In the genomic region with DNA sequence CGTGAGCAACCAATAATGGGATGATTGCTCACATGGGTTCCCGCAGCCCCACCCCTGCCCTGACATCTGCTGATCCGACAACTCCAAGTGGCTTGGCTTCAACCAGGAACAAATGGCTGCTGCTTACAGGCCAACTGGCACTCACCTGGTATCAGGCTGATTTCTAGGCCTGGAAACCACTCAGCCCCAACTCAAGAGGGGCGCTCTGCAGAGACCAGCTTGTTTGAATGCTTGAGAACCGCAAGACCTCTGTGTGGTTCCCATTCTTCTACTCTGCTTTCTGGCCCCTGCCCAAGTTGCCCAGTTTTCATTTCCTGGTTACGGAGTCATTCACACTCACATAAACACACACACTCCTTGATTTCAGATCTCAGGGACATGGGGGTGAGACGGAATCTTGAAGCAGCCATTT, we compare ENCODE assay signal across 17 cellular contexts. TPM values are rescaled to one million over a fixed set of nuclear protein-coding genes. Genes with fewer than 3 reads are reported as not detected.
A peak's percentile ranks its signal among the peaks of the same experiment; 100 is the strongest.
DNase-seq lines count a peak whose midpoint lies in the region; ATAC-seq, FAIRE-seq and TF ChIP-seq lines count a peak whose summit lies in the region.
"Had no signal": no experiment of that assay in that cellular context is flagged by ENCODE, and none has a peak within 500 bp of the region (broad histone marks: within the 10 kb centered on the region; RNA-seq: fewer than 3 reads in every experiment).

No MANE protein-coding gene starts in this region.

- ATAC-seq in gastrocnemius medialis: peak in 1 of 2 donors; percentile 14
- ATAC-seq in GM21526 (IDR thresholded peaks at IDR 0.05; ENCODE audit: low FRiP score, unreplicated experiment): no peak

- intact Hi-C loops in endothelial cell of umbilical vein (cut with micrococcal nuclease) (no loop called here), gastrocnemius medialis (cut with DNase I; ENCODE audit: low total_unique reads) (loop anchor here (10.0 kb wide), 1 partner anchor 357 kb away; no protein-coding TSS in a partner anchor)

- H3K4me3 ChIP-seq in endothelial cell of umbilical vein (replicated peaks in 1 of 3; ENCODE audit: insufficient read depth in 1 of 3, low read depth in 1 of 3, low read length in 3 of 3) (no peak overlapping the region), gastrocnemius medialis (no peak overlapping the region)
- H3K4me3 ChIP-seq: transverse colon had no signal

- CTCF ChIA-PET in endothelial cell of umbilical vein (lab: Charles Lee): interaction anchor here (1.9 kb wide), 1 partner anchor 358 kb away, joined by 4 read pairs; no protein-coding TSS in a partner anchor

- no peak overlapping the region for H3K4me2 ChIP-seq in endothelial cell of umbilical vein (ENCODE audit: insufficient read depth, low read length)

- H3K27me3 ChIP-seq in endothelial cell of umbilical vein (ENCODE audit: control insufficient read depth in 2 of 2, insufficient read depth in 2 of 2, low read length in 2 of 2): no peaks in the 10 kb centered on the region
- no peaks in the 10 kb centered on the region for H3K27me3 ChIP-seq in gastrocnemius medialis
- H3K27me3 ChIP-seq: transverse colon had no signal

- peak; percentile 9 for DNase-seq in DMS53 (lab: John Stamatoyannopoulos, UW)
- DNase-seq in DMS53 treated with DMSO at 0.1 percent for 48 hours (lab: John Stamatoyannopoulos, UW; ENCODE audit: unreplicated experiment): no peak
- peak; percentile 97 for DNase-seq in NCI-H345 (lab: John Stamatoyannopoulos, UW)
- peak; percentile 13 for DNase-seq in endothelial cell of umbilical vein (ENCODE audit: low read depth, low spot score)
- peak; percentile 74 to 83 for DNase-seq in gastrocnemius medialis
- DNase-seq in T1000 (lab: John Stamatoyannopoulos, UW): no peak
- no peak for DNase-seq in GOT3 (lab: John Stamatoyannopoulos, UW)
- DNase-seq: activated CD4-positive, alpha-beta T cell treated with anti-CD3 and anti-CD28 coated beads, Interleukin-2, amount 50 U/mL, for 4 hours; KG1; NCI-H2227 treated with DMSO at 0.1 percent for 48 hours; occipital lobe; stimulated activated CD4-positive, alpha-beta T cell treated with anti-CD3 and anti-CD28 coated beads, Interleukin-15, amount 100 ng/mL, for 24 hours; transverse colon had no signal

- H3K36me3 ChIP-seq in endothelial cell of umbilical vein (ENCODE audit: control insufficient read depth in 2 of 2, extremely low read depth in 1 of 2, insufficient read depth in 2 of 2, low read length in 2 of 2) (no peaks in the 10 kb centered on the region), gastrocnemius medialis (no peaks in the 10 kb centered on the region)
- H3K36me3 ChIP-seq: transverse colon had no signal

- no peaks in the 10 kb centered on the region for H3K79me2 ChIP-seq in endothelial cell of umbilical vein (ENCODE audit: control insufficient read depth, insufficient read depth, low read length)

- FAIRE-seq in endothelial cell of umbilical vein (lab: Jason Lieb, UNC): no peak

- H3K4me1 ChIP-seq in endothelial cell of umbilical vein (ENCODE audit: control insufficient read depth, extremely low read depth, insufficient read depth, low read length): no peaks in the 10 kb centered on the region
- H3K4me1 ChIP-seq in gastrocnemius medialis: peaks cover 53 to 62% of the 10 kb centered on the region in 2 donors
- H3K4me1 ChIP-seq: transverse colon had no signal

- no peak overlapping the region for H3K9ac ChIP-seq in endothelial cell of umbilical vein (replicated peaks; ENCODE audit: extremely low read depth, insufficient read depth, low read length)

- H3K9me3 ChIP-seq in endothelial cell of umbilical vein (replicated peaks; ENCODE audit: control insufficient read depth, insufficient read depth, low read length) (no peaks in the 10 kb centered on the region), gastrocnemius medialis (no peaks in the 10 kb centered on the region)
- H3K9me3 ChIP-seq: transverse colon had no signal

- in situ Hi-C loops in gastrocnemius medialis (cut with MboI; ENCODE audit: low sequenced_read_pairs in 4 of 4): loop anchor here in 1 of 4 donors (10.0 kb wide), 1 partner anchor 77 kb away; no protein-coding TSS in a partner anchor

- BruUV-seq in endothelial cell of umbilical vein (replicated peaks; lab: Mats Ljungman, UMichigan): no TSS peak

- no peak overlapping the region for H2AFZ ChIP-seq in endothelial cell of umbilical vein (ENCODE audit: low read depth, low read length)

- POLR2A ChIA-PET in endothelial cell of umbilical vein (lab: Charles Lee): no interaction called here

- no peak for TF ChIP-seq POLR2A in endothelial cell of umbilical vein (IDR thresholded peaks at IDR 0.05; ENCODE audit: low read depth, low read length)
- TF ChIP-seq POLR2A in gastrocnemius medialis (IDR thresholded peaks at IDR 0.05): no peak

- H4K20me1 ChIP-seq in endothelial cell of umbilical vein (replicated peaks; ENCODE audit: control insufficient read depth, extremely low read depth, insufficient read depth, low read length): no peaks in the 10 kb centered on the region

- H3K27ac ChIP-seq in endothelial cell of umbilical vein (ENCODE audit: insufficient read depth, low read depth, low read length): no peak overlapping the region
- peak overlapping the region; percentile 78 to 98 (median 86) for H3K27ac ChIP-seq in gastrocnemius medialis
- H3K27ac ChIP-seq: transverse colon had no signal

- dilution Hi-C loops in endothelial cell of umbilical vein (cut with MboI; ENCODE audit: extremely low pct_ligation_motif_present, low sequenced_read_pairs): no loop called here

- no peak for TF ChIP-seq CTCF in endothelial cell of umbilical vein (IDR thresholded peaks at IDR 0.05; ENCODE audit: extremely low read depth in 1 of 2, insufficient read depth in 1 of 2, low read depth in 1 of 2, low read length in 2 of 2)
- TF ChIP-seq CTCF in gastrocnemius medialis (IDR thresholded peaks at IDR 0.05 in 4 of 5, conservative IDR thresholded peaks at IDR 0.05 in 1 of 5): no peak

- H3K9me1 ChIP-seq in endothelial cell of umbilical vein (replicated peaks; ENCODE audit: control insufficient read depth, extremely low read depth, insufficient read depth, low read length): no peaks in the 10 kb centered on the region

TF ChIP-seq in endothelial cell of umbilical vein, 7 proteins besides CTCF, POLR2A, EP300 and RAD21:
- TF ChIP-seq, protein P1, sequence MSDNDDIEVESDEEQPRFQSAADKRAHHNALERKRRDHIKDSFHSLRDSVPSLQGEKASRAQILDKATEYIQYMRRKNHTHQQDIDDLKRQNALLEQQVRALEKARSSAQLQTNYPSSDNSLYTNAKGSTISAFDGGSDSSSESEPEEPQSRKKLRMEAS (IDR thresholded peaks at IDR 0.05; ENCODE audit: insufficient read depth, insufficient read length): no peak
- TF ChIP-seq JUN (IDR thresholded peaks at IDR 0.05; ENCODE audit: borderline replicate concordance, insufficient read depth, insufficient read length, low read depth): no peak
- TF ChIP-seq POLR2AphosphoS5 (IDR thresholded peaks at IDR 0.05; ENCODE audit: insufficient read depth, low read depth, low read length): no peak
TF ChIP-seq in endothelial cell of umbilical vein: peak in this region for 0.

RNA-seq across cellular contexts. Expression of a gene that starts 52.0 kb away (rescaled TPM):
- total RNA-seq in endothelial cell of umbilical vein: not detected in 2 replicates
- not detected in 2 replicates for polyA plus RNA-seq in endothelial cell of umbilical vein
- polyA plus RNA-seq in endothelial cell of umbilical vein (2011; cell fraction: cytosol; rRNA removed): not detected in 2 replicates
- not detected in 2 replicates for polyA plus RNA-seq in endothelial cell of umbilical vein (2011; cell fraction: nucleus; rRNA removed)
- not detected in 2 replicates for polyA plus RNA-seq in endothelial cell of umbilical vein (2012)
- not detected in 2 replicates for polyA minus RNA-seq in endothelial cell of umbilical vein
- not detected for polyA minus RNA-seq in endothelial cell of umbilical vein (2011; cell fraction: cytosol; rRNA and poly(A)+ RNA removed)
- polyA minus RNA-seq in endothelial cell of umbilical vein (2011; cell fraction: nucleus; rRNA and poly(A)+ RNA removed): not detected in 2 replicates
- not detected for total RNA-seq in gastrocnemius medialis
- total RNA-seq: A172, epithelial cell of proximal tubule, mesenteric fat pad, occipital lobe, transverse colon had no signal

Comparison
In these comparisons a context has a peak if more than half of its experiments do, and no peak if none do; other contexts are left out.
1. DNase-seq: peak in DMS53 (single experiment), NCI-H345 (single experiment), endothelial cell of umbilical vein (single experiment) and gastrocnemius medialis (2 of 2); none in DMS53 treated with DMSO at 0.1 percent for 48 hours (single experiment), T1000 (single experiment) and GOT3 (single experiment).